18 cellular contexts compared by ENCODE assay signal in genomic region chr19:18775586-18776287, GRCh38. TPM values are rescaled to one million over a fixed set of nuclear protein-coding genes. Genes with fewer than 3 reads are reported as not detected.
DNase-seq lines count a peak whose midpoint lies in the region; ATAC-seq lines count a peak whose summit lies in the region.
"Had no signal": no experiment of that assay in that cellular context is flagged by ENCODE, and none has a peak within 500 bp of the region (broad histone marks: within the 10 kb centered on the region; RNA-seq: fewer than 3 reads in every experiment).

No MANE protein-coding gene starts in this region.

- ATAC-seq in HG02938 (IDR thresholded peaks at IDR 0.05; ENCODE audit: unreplicated experiment), result no peak

- DNase-seq in Daoy (ENCODE audit: low read depth), result peak; percentile 75
- peak; percentile 64 for DNase-seq in HT1080 (ENCODE audit: low read depth)
- DNase-seq in amniotic epithelial cell (ENCODE audit: low read depth), result peak; percentile 38
- peak; percentile 50 for DNase-seq in kidney tubule cell (ENCODE audit: low spot score)
- DNase-seq in nucleus accumbens (lab: John Stamatoyannopoulos, UW), result no peak
- DNase-seq in occipital lobe (lab: John Stamatoyannopoulos, UW), result no peak
- DNase-seq in NCI-H446 treated with DMSO at 0.1 percent for 48 hours (lab: John Stamatoyannopoulos, UW), result no peak
- DNase-seq: activated CD4-positive, alpha-beta T cell treated with anti-CD3 and anti-CD28 coated beads, Interleukin-2, amount 10 ng/mL, durations not matched to agents 24 days and 14 days; activated naive CD4-positive, alpha-beta T cell treated with anti-CD3 and anti-CD28 coated beads, Interleukin-2, amount 50 U/mL, for 16 hours; activated T-cell treated with anti-CD3 and anti-CD28 coated beads for 4 hours; C1 segment of cervical spinal cord; central memory CD4-positive, alpha-beta T cell; GOT3; NCI-H2029 treated with DMSO at 0.1 percent for 48 hours; NCI-H748 treated with DMSO at 0.1 percent for 48 hours; SHP77; stimulated activated naive CD8-positive, alpha-beta T cell treated with anti-CD3 and anti-CD28 coated beads, Interleukin-15, amount 100 ng/mL, for 72 hours had no signal

RNA-seq across cellular contexts. Expression of gene COMP, which starts 15.4 kb away (rescaled TPM):
- total RNA-seq in Daoy (2014; rRNA removed; shearing (Covaris generic)), result not detected in 2 replicates
- not detected in 2 replicates for total RNA-seq in HT1080 (2014; rRNA removed; shearing (Covaris generic))
- polyA plus RNA-seq in HT1080 (2015; cell fraction: cytosol; rRNA removed), result 0.03 and 0.08 TPM in 2 replicates
- polyA plus RNA-seq in HT1080 (2015; cell fraction: nucleus; rRNA removed), result 0.08 TPM in 1 of 2 replicates, not detected in the other
- total RNA-seq in occipital lobe, result not detected
- total RNA-seq: activated CD4-positive, alpha-beta T cell treated with anti-CD3 and anti-CD28 coated beads, Interleukin-2, amount 10 ng/mL, durations not matched to agents 24 days and 14 days had no signal

RNA-seq across cellular contexts. Expression of gene UPF1, which starts 56.0 kb away (rescaled TPM):
- total RNA-seq in Daoy (2014; rRNA removed; shearing (Covaris generic)), result 100 and 121 TPM in 2 replicates
- 57.5 and 59.1 TPM in 2 replicates for total RNA-seq in HT1080 (2014; rRNA removed; shearing (Covaris generic))
- polyA plus RNA-seq in HT1080 (2015; cell fraction: cytosol; rRNA removed), result 35.6 and 40.3 TPM in 2 replicates
- 121 and 124 TPM in 2 replicates for polyA plus RNA-seq in HT1080 (2015; cell fraction: nucleus; rRNA removed)
- total RNA-seq in occipital lobe, result 28.9 TPM

Comparison
In these comparisons a context has a peak if more than half of its experiments do, and no peak if none do; other contexts are left out.
1. DNase-seq: peak in Daoy (single experiment), HT1080 (single experiment), amniotic epithelial cell (single experiment) and kidney tubule cell (single experiment); none in nucleus accumbens (0 of 56), occipital lobe (single experiment) and NCI-H446 treated with DMSO at 0.1 percent for 48 hours (single experiment).